22 cellular contexts compared by ENCODE assay signal in the genomic region with DNA sequence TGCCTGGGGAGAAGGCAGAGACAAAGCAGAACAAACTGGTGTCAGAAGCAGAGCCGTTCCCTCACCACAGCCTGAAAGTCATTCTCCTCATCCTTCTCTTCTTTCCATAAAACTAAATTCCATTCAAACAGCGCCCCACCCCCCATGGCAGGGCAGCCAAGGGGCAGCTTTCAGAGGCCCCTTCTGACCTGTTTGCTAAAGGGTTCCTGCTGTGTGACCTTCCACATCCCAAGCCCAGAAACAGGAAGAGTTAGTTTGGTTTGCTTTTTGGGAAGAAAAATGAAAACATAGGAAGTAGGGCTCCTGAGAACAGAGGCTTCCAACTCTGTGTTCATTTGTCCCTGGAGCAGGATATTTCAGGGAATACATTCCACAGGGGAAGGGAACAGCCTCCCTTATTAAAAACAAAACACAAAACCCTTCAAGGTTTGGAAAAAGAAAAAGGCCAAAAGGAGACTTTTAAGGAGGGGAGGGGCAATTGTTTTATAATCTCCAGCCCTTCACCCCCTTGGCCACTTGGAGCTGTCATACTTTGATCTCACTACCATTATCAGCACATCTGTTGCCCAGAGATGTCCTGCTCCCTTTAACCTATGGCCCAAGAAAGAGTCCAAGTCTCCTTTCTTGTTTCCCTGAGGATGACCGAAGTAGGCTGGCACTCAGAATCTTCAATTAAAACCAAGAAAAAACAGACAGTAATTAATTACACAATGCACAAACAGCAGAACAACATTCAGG. TPM values are rescaled to one million over a fixed set of nuclear protein-coding genes. Genes with fewer than 3 reads are reported as not detected.
DNase-seq lines count a peak whose midpoint lies in the region; ATAC-seq and TF ChIP-seq lines count a peak whose summit lies in the region.
"Had no signal": no experiment of that assay in that cellular context is flagged by ENCODE, and none has a peak within 500 bp of the region (broad histone marks: within the 10 kb centered on the region; RNA-seq: fewer than 3 reads in every experiment).

No MANE protein-coding gene starts in this region.

- H3K27me3 ChIP-seq in iPS-18a (ENCODE audit: control insufficient read depth, insufficient read depth, low read length), result no peaks in the 10 kb centered on the region
- no peaks in the 10 kb centered on the region for H3K27me3 ChIP-seq in neuronal stem cell (ENCODE audit: control insufficient read depth in 3 of 3, insufficient read depth in 3 of 3, low read depth in 1 of 3, low read length in 3 of 3)
- no peaks in the 10 kb centered on the region for H3K27me3 ChIP-seq in uterus
- H3K27me3 ChIP-seq: body of pancreas, esophagus squamous epithelium, transverse colon had no signal

- WGBS in neuronal stem cell (ENCODE audit: extremely low coverage in 2 of 2, insufficient read length in 2 of 2, insufficient replicate concordance in 1 of 2), 2 donors, result no CpG with 5 or more reads among the region's 3 CpGs

- H2AFZ ChIP-seq in neuronal stem cell (ENCODE audit: low read length), result peak overlapping the region; percentile 12

- no peak overlapping the region for H4K91ac ChIP-seq in neuronal stem cell (ENCODE audit: low read depth, low read length, poor library complexity)

- intact Hi-C loops in Right ventricle myocardium inferior (cut with DNase I), result no loop called here
- intact Hi-C loops in cardiac septum (cut with DNase I), result no loop called here
- intact Hi-C loops in uterus (cut with DNase I; ENCODE audit: low total_unique reads), result no loop called here

- no peak overlapping the region for H3K14ac ChIP-seq in neuronal stem cell (ENCODE audit: low read length)

- DNase-seq in Right ventricle myocardium inferior (ENCODE audit: missing footprints) (no peak), cardiac septum (ENCODE audit: low spot score) (no peak), neuronal stem cell (ENCODE audit: low spot score) (no peak), uterus (peak; percentile 56 to 57), mesenteric fat pad (ENCODE audit: low spot score) (no peak), omental fat pad (ENCODE audit: low spot score) (no peak)
- DNase-seq: 8988T; activated CD4-positive, alpha-beta T cell treated with anti-CD3 and anti-CD28 coated beads, Interleukin-2, amount 50 U/mL, for 1 hour; activated T-cell treated with anti-CD3 and anti-CD28 coated beads for 4 hours; body of pancreas; dermis blood vessel endothelial cell; esophagus squamous epithelium; GF-D8; NCI-H1417; NCI-H2171 treated with DMSO at 0.1 percent for 48 hours; stimulated activated CD4-positive, alpha-beta T cell treated with anti-CD3 and anti-CD28 coated beads, Interleukin-12 subunit alpha, Interleukin-12 subunit beta, amount 100 ng/mL, for 4 hours; transverse colon had no signal

- H2AK5ac ChIP-seq in neuronal stem cell (ENCODE audit: low read depth, low read length), result no peak overlapping the region

- H3K4me1 ChIP-seq in iPS-18a (ENCODE audit: control insufficient read depth, low read depth, low read length), result peaks cover 11% of the 10 kb centered on the region
- peaks cover 0 to 6% of the 10 kb centered on the region in 2 donors for H3K4me1 ChIP-seq in neuronal stem cell (ENCODE audit: control insufficient read depth in 2 of 2, insufficient read depth in 1 of 2, low read depth in 1 of 2, low read length in 2 of 2)
- H3K4me1 ChIP-seq in uterus, result no peaks in the 10 kb centered on the region
- H3K4me1 ChIP-seq: BLaER1, body of pancreas, HAP-1, transverse colon had no signal

- no peak overlapping the region for H3K9ac ChIP-seq in iPS-18a (ENCODE audit: low read length)
- H3K9ac ChIP-seq in neuronal stem cell (ENCODE audit: low read depth, low read length, poor library complexity), result no peak overlapping the region
- H3K9ac ChIP-seq: BLaER1 had no signal

- H4K8ac ChIP-seq in neuronal stem cell (ENCODE audit: low read depth, low read length), result no peak overlapping the region

- H3K18ac ChIP-seq in neuronal stem cell (ENCODE audit: low read length), result no peak overlapping the region

- H2BK12ac ChIP-seq in neuronal stem cell (ENCODE audit: low read length), result no peak overlapping the region

- no peak overlapping the region for H3K23ac ChIP-seq in neuronal stem cell (ENCODE audit: low read depth, low read length, poor library complexity)

- H3K27ac ChIP-seq in iPS-18a (ENCODE audit: low read length) (peak overlapping the region; percentile 10), neuronal stem cell (replicated peaks; ENCODE audit: low read length) (no peak overlapping the region), uterus (peak overlapping the region; percentile 58 to 65)
- H3K27ac ChIP-seq: BLaER1, body of pancreas had no signal

- H3K4ac ChIP-seq in neuronal stem cell (ENCODE audit: low read length), result no peak overlapping the region

- no peak for TF ChIP-seq CTCF in uterus (IDR thresholded peaks at IDR 0.05)
- TF ChIP-seq CTCF in omental fat pad (IDR thresholded peaks at IDR 0.05), result no peak

- H2BK5ac ChIP-seq in neuronal stem cell (ENCODE audit: low read length), result no peak overlapping the region

- no peak overlapping the region for H2BK120ac ChIP-seq in neuronal stem cell (ENCODE audit: low read depth, low read length)

- H3K4me2 ChIP-seq in neuronal stem cell (ENCODE audit: insufficient read depth, low read length, poor library complexity, severe bottlenecking), result no peak overlapping the region
- H3K4me2 ChIP-seq: BLaER1 had no signal

- ATAC-seq in Right ventricle myocardium inferior (peak; percentile 77), GM19324 (IDR thresholded peaks at IDR 0.05; ENCODE audit: low FRiP score, unreplicated experiment) (no peak), omental fat pad (ENCODE audit: low FRiP score) (no peak)
- ATAC-seq: body of pancreas; stimulated activated effector memory CD8-positive, alpha-beta T cell treated with anti-CD3 and anti-CD28 coated beads, Interleukin-12 subunit alpha, Interleukin-12 subunit beta, amount 100 ng/mL, for 72 hours had no signal

- TF ChIP-seq POLR2A in uterus (IDR thresholded peaks at IDR 0.05), result no peak

- H3K79me1 ChIP-seq in neuronal stem cell (ENCODE audit: low read depth, low read length), result no peaks in the 10 kb centered on the region

- H3K9me3 ChIP-seq in iPS-18a (ENCODE audit: control insufficient read depth, low read depth, low read length), result peaks cover 11% of the 10 kb centered on the region
- no peaks in the 10 kb centered on the region for H3K9me3 ChIP-seq in neuronal stem cell (replicated peaks in 1 of 2; ENCODE audit: control insufficient read depth in 2 of 2, insufficient read depth in 1 of 2, low read depth in 1 of 2, low read length in 2 of 2)
- no peaks in the 10 kb centered on the region for H3K9me3 ChIP-seq in uterus
- H3K9me3 ChIP-seq: BLaER1, body of pancreas, esophagus squamous epithelium, HAP-1, transverse colon had no signal

- no peaks in the 10 kb centered on the region for H3K36me3 ChIP-seq in iPS-18a (ENCODE audit: control insufficient read depth, low read depth, low read length)
- no peaks in the 10 kb centered on the region for H3K36me3 ChIP-seq in neuronal stem cell (replicated peaks in 1 of 2; ENCODE audit: control insufficient read depth in 2 of 2, insufficient read depth in 2 of 2, low read length in 2 of 2)
- H3K36me3 ChIP-seq in uterus, result no peaks in the 10 kb centered on the region
- H3K36me3 ChIP-seq: BLaER1, esophagus squamous epithelium, HAP-1, transverse colon had no signal

- H2BK15ac ChIP-seq in neuronal stem cell (ENCODE audit: low read length), result no peak overlapping the region

- H3K4me3 ChIP-seq in iPS-18a (ENCODE audit: low read length) (peak overlapping the region; percentile 40), neuronal stem cell (ENCODE audit: low read length in 2 of 2) (no peak overlapping the region), uterus (no peak overlapping the region)
- H3K4me3 ChIP-seq: BLaER1, body of pancreas, esophagus squamous epithelium, HAP-1, transverse colon had no signal

RNA-seq across cellular contexts. Expression of gene STARD8, which starts 25.3 kb away (rescaled TPM):
- total RNA-seq in Right ventricle myocardium inferior (11.7 TPM), cardiac septum (6.5 TPM), uterus (10 to 100 TPM; 10.9 to 25.4 (median 17.2) TPM), mesenteric fat pad (21.9 TPM), omental fat pad (10 to 100 TPM; 14.2 to 40.2 (median 24.2) TPM)
- polyA plus RNA-seq in neuronal stem cell (2013, experiment 1 of 2), result 0.70 TPM
- polyA plus RNA-seq in neuronal stem cell (2013, experiment 2 of 2), result 0.75 TPM

Comparison
In these comparisons a context has a peak if more than half of its experiments do, and no peak if none do; other contexts are left out.
1. DNase-seq: peak in uterus (2 of 2); none in Right ventricle myocardium inferior (single experiment), cardiac septum (single experiment), neuronal stem cell (single experiment), mesenteric fat pad (single experiment) and omental fat pad (single experiment).